9 cellular contexts compared by ENCODE assay signal in the genomic region with DNA sequence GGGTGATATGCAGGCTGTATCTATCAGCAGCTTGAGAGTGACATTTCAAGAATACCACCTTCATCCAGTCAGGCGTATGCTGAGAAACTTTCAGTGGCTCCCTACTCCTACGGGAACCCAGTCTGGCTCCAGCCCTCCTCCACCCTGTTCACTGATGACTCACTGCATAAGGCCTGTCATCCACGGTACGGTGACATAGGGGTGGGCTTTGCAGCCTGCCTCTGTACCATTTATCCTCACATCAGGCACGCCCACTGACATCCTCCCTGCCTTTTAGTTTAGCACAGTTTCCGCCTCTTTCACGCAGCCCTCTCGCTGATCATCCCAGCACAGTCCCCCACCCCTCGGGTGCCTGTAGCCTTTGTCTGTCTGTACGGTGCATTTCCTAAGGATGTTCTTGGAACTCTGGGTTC. TPM values are rescaled to one million over a fixed set of nuclear protein-coding genes. Genes with fewer than 3 reads are reported as not detected.
DNase-seq lines count a peak whose midpoint lies in the region; ATAC-seq and TF ChIP-seq lines count a peak whose summit lies in the region.
"Had no signal": no experiment of that assay in that cellular context is flagged by ENCODE, and none has a peak within 500 bp of the region (broad histone marks: within the 10 kb centered on the region; RNA-seq: fewer than 3 reads in every experiment).

No MANE protein-coding gene starts in this region.

- H3K4me2 ChIP-seq in H9 (ENCODE audit: insufficient read depth, insufficient read length, low read length) = no peak overlapping the region

- no peak overlapping the region for H2AFZ ChIP-seq in H9 (ENCODE audit: low read length)

- peaks cover 3 to 18% (median 13%) of the 10 kb centered on the region in 3 experiments; a peak in 5 of 7 replicates for H3K36me3 Mint-ChIP-seq in H9 (ENCODE audit: insufficient read depth in 1 of 3, low read depth in 3 of 3)
- no peaks in the 10 kb centered on the region for H3K36me3 Mint-ChIP-seq in stimulated activated memory B cell treated with anti-CD40 and anti-IgM and Interleukin-4, amounts not matched to agents 10 μg/mL and 1 μg/mL and 100 μg/mL, for 72 hours

- no peak overlapping the region for H3K56ac ChIP-seq in H9 (ENCODE audit: insufficient read length, low read depth, low read length)

- H3K9me3 ChIP-seq in KOPT-K1 (ENCODE audit: insufficient read depth, low read length, poor library complexity, severe bottlenecking) (no peaks in the 10 kb centered on the region), H9 (ENCODE audit: control insufficient read depth, low read depth, low read length) (no peaks in the 10 kb centered on the region)

- no peak overlapping the region for H2BK20ac ChIP-seq in H9 (ENCODE audit: low read depth, low read length, poor library complexity, severe bottlenecking)

- H2BK120ac ChIP-seq in H9 (ENCODE audit: low read depth, low read length, poor library complexity, severe bottlenecking) = no peak overlapping the region

- ATAC-seq in stimulated activated memory B cell treated with anti-CD40 and anti-IgM and Interleukin-4, amounts not matched to agents 10 μg/mL and 1 μg/mL and 100 μg/mL, for 72 hours = no peak

- H3K18ac ChIP-seq in H9 (ENCODE audit: insufficient read length, low read depth, low read length) = no peak overlapping the region

- H3K23ac ChIP-seq in H9 (ENCODE audit: insufficient read length, low read depth, low read length) = no peak overlapping the region

- peaks cover 74% of the 10 kb centered on the region for H3K36me3 ChIP-seq in KOPT-K1 (ENCODE audit: insufficient read depth, low read length)

- no peaks in the 10 kb centered on the region for H3K79me2 ChIP-seq in H9 (ENCODE audit: insufficient read depth, low read length)

- DNase-seq in activated T-cell treated with anti-CD3 and anti-CD28 coated beads for 4 hours (peak; percentile 57), head of caudate nucleus (peak; percentile 46 to 96 (median 80)), H9 (no peak), HPDE6-E6E7 (ENCODE audit: extremely low spot score) (no peak)
- peak; percentile 39 for DNase-seq in stimulated activated CD8-positive, alpha-beta memory T cell treated with anti-CD3 and anti-CD28 coated beads, Interleukin-12 subunit alpha, Interleukin-12 subunit beta, amount 100 ng/mL, for 24 hours (ENCODE audit: extremely low read depth)
- no peak for DNase-seq in NK-92 treated with Interleukin-12 subunit alpha and Interleukin-12 subunit beta, amount 100 ng/mL, for 24 hours (lab: John Stamatoyannopoulos, UW)

- intact Hi-C loops in head of caudate nucleus (cut with DNase I) = no loop called here

- H3K79me1 ChIP-seq in H9 (ENCODE audit: insufficient read depth, low read depth, low read length, poor library complexity, severe bottlenecking) = no peaks in the 10 kb centered on the region

- WGBS in H9 (ENCODE audit: extremely low coverage, insufficient read length, low lambda C conversion rate) = no CpG with 5 or more reads among the region's 10 CpGs

- H3K4me1 ChIP-seq in H9 (ENCODE audit: insufficient read depth, low read length) = peaks cover 4% of the 10 kb centered on the region; the same call in 1 of the 2 replicates

- H3K4ac ChIP-seq in H9 (ENCODE audit: low read depth, low read length) = no peak overlapping the region

- H2BK5ac ChIP-seq in H9 (ENCODE audit: insufficient read length, low read length) = no peak overlapping the region

- no peak overlapping the region for H2BK12ac ChIP-seq in H9 (ENCODE audit: insufficient read length, low read depth, low read length)

- no peak overlapping the region for H2AK5ac ChIP-seq in H9 (ENCODE audit: insufficient read length, low read length)

- no peak overlapping the region for H3K14ac ChIP-seq in H9 (ENCODE audit: insufficient read depth, low read length)

- H4K20me1 ChIP-seq in H9 (ENCODE audit: control insufficient read depth, insufficient read depth, insufficient read length) = no peaks in the 10 kb centered on the region

- H4K5ac ChIP-seq in H9 (ENCODE audit: insufficient read length, low read depth, low read length) = no peak overlapping the region

- no peaks in the 10 kb centered on the region for H3K27me3 Mint-ChIP-seq in H9 (ENCODE audit: low read depth)
- no peaks in the 10 kb centered on the region for H3K27me3 Mint-ChIP-seq in stimulated activated memory B cell treated with anti-CD40 and anti-IgM and Interleukin-4, amounts not matched to agents 10 μg/mL and 1 μg/mL and 100 μg/mL, for 72 hours

- H4K91ac ChIP-seq in H9 (ENCODE audit: insufficient read length, low read depth, low read length) = no peak overlapping the region

- peak overlapping the region; percentile 46 for H3K27ac ChIP-seq in KOPT-K1 (ENCODE audit: low read depth, low read length, poor library complexity, severe bottlenecking)
- H3K27ac ChIP-seq in H9 (ENCODE audit: insufficient read length, low read depth, low read length) = no peak overlapping the region
- H3K27ac ChIP-seq: HL-60 had no signal

- no peak overlapping the region for H3K27ac Mint-ChIP-seq in H9
- no peak overlapping the region for H3K27ac Mint-ChIP-seq in stimulated activated memory B cell treated with anti-CD40 and anti-IgM and Interleukin-4, amounts not matched to agents 10 μg/mL and 1 μg/mL and 100 μg/mL, for 72 hours

- no peak for TF ChIP-seq CTCF in H9 (conservative IDR thresholded peaks at IDR 0.05)

- no peaks in the 10 kb centered on the region for H3K27me3 ChIP-seq in H9 (ENCODE audit: insufficient read depth, low read length)

- peaks cover 31 to 36% of the 10 kb centered on the region in 2 experiments for H3K4me1 Mint-ChIP-seq in H9
- H3K4me1 Mint-ChIP-seq in stimulated activated memory B cell treated with anti-CD40 and anti-IgM and Interleukin-4, amounts not matched to agents 10 μg/mL and 1 μg/mL and 100 μg/mL, for 72 hours = peaks cover 5% of the 10 kb centered on the region

- H3K23me2 ChIP-seq in H9 (ENCODE audit: insufficient read length, low read depth, low read length, poor library complexity, severe bottlenecking) = no peaks in the 10 kb centered on the region

- no peak overlapping the region for H2BK15ac ChIP-seq in H9 (ENCODE audit: low read depth, low read length)

- no peak overlapping the region for H3K9ac ChIP-seq in H9 (ENCODE audit: extremely low read depth, insufficient read length, low read length)

- H3K4me3 Mint-ChIP-seq in H9 = no peak overlapping the region
- H3K4me3 Mint-ChIP-seq in stimulated activated memory B cell treated with anti-CD40 and anti-IgM and Interleukin-4, amounts not matched to agents 10 μg/mL and 1 μg/mL and 100 μg/mL, for 72 hours = no peak overlapping the region

- H4K8ac ChIP-seq in H9 (replicated peaks; ENCODE audit: insufficient read length, low read depth, low read length) = no peak overlapping the region

- H3T11ph ChIP-seq in H9 (ENCODE audit: low read length) = no peak overlapping the region

- H3K9me3 Mint-ChIP-seq in H9 = no peaks in the 10 kb centered on the region; a peak in 1 of 5 replicates
- H3K9me3 Mint-ChIP-seq in stimulated activated memory B cell treated with anti-CD40 and anti-IgM and Interleukin-4, amounts not matched to agents 10 μg/mL and 1 μg/mL and 100 μg/mL, for 72 hours = no peaks in the 10 kb centered on the region

RNA-seq across cellular contexts. Expression of a gene that starts 11.7 kb away (rescaled TPM):
- total RNA-seq in H9 (2021) = 17.9 and 19.8 TPM in 2 replicates

Comparison
In these comparisons a context has a peak if more than half of its experiments do, and no peak if none do; other contexts are left out.
1. DNase-seq: peak in activated T-cell treated with anti-CD3 and anti-CD28 coated beads for 4 hours (single experiment), head of caudate nucleus (42 of 42) and stimulated activated CD8-positive, alpha-beta memory T cell treated with anti-CD3 and anti-CD28 coated beads, Interleukin-12 subunit alpha, Interleukin-12 subunit beta, amount 100 ng/mL, for 24 hours (single experiment); none in H9 (single experiment), NK-92 treated with Interleukin-12 subunit alpha and Interleukin-12 subunit beta, amount 100 ng/mL, for 24 hours (single experiment) and HPDE6-E6E7 (single experiment).